Comparison of ENCODE assay signal across 14 cellular contexts in genomic region chr3:62607287-62608029, GRCh38.
DNase-seq lines count a peak whose midpoint lies in the region; ATAC-seq, FAIRE-seq and TF ChIP-seq lines count a peak whose summit lies in the region.
"Had no signal": no experiment of that assay in that cellular context is flagged by ENCODE, and none has a peak within 500 bp of the region (broad histone marks: within the 10 kb centered on the region; RNA-seq: fewer than 3 reads in every experiment).

No MANE protein-coding gene starts in this region.

- intact Hi-C loops in A673 (cut with micrococcal nuclease; ENCODE audit: unreplicated experiment) (no loop called here), left ventricle myocardium superior (cut with micrococcal nuclease) (no loop called here)

- no peaks in the 10 kb centered on the region for H4K20me1 ChIP-seq in astrocyte (ENCODE audit: insufficient read depth, low read length)
- no peaks in the 10 kb centered on the region for H4K20me1 ChIP-seq in Karpas-422 (ENCODE audit: insufficient read depth, low read depth, low read length)

- no peaks in the 10 kb centered on the region for H3K36me3 ChIP-seq in A673 (ENCODE audit: insufficient read depth, low read length, poor library complexity, severe bottlenecking)
- H3K36me3 ChIP-seq in astrocyte (ENCODE audit: insufficient read depth, low read length) = no peaks in the 10 kb centered on the region
- H3K36me3 ChIP-seq in Karpas-422 (ENCODE audit: insufficient read depth, low read length) = no peaks in the 10 kb centered on the region
- H3K36me3 ChIP-seq: gastroesophageal sphincter had no signal

- DNase-seq in A673 (ENCODE audit: low spot score) = peak; percentile 7
- DNase-seq in HS-5 (ENCODE audit: low read depth) = peak; percentile 82
- DNase-seq in astrocyte (ENCODE audit: low read depth) = peak; percentile 92
- DNase-seq in left ventricle myocardium superior = peak; percentile 65
- no peak for DNase-seq in Karpas-422
- DNase-seq: activated B cell treated with CpG ODN at 0.5 μM for 24 hours, natural killer cell had no signal

- no peak overlapping the region for H3K4me3 Mint-ChIP-seq in astrocyte (ENCODE audit: unreplicated experiment)
- H3K4me3 Mint-ChIP-seq: activated B cell treated with CpG ODN at 0.5 μM for 24 hours; activated naive CD4-positive, alpha-beta T cell treated with anti-CD3 and anti-CD28 coated beads, Interleukin-2, amount 50 U/mL, for 24 hours; IgD-negative memory B cell; natural killer cell had no signal

- no peak overlapping the region for H3K27ac ChIP-seq in A673 (ENCODE audit: low read depth, low read length, poor library complexity, severe bottlenecking)
- H3K27ac ChIP-seq in astrocyte (ENCODE audit: low read depth, low read length) = peak overlapping the region; percentile 82
- H3K27ac ChIP-seq in Karpas-422 (ENCODE audit: low read length) = no peak overlapping the region
- H3K27ac ChIP-seq: gastroesophageal sphincter had no signal

- H3K79me2 ChIP-seq in astrocyte (ENCODE audit: insufficient read depth, low read length) (no peaks in the 10 kb centered on the region), Karpas-422 (ENCODE audit: low read length) (no peaks in the 10 kb centered on the region)

- peak overlapping the region; percentile 64 for H3K4me2 ChIP-seq in astrocyte (ENCODE audit: low read length)
- H3K4me2 ChIP-seq in Karpas-422 (ENCODE audit: low read depth, low read length, poor library complexity, severe bottlenecking) = no peak overlapping the region

- H3K9me3 ChIP-seq in A673 (ENCODE audit: low read depth, low read length, poor library complexity, severe bottlenecking) (no peaks in the 10 kb centered on the region), astrocyte (ENCODE audit: insufficient read depth, low read depth, low read length) (no peaks in the 10 kb centered on the region), Karpas-422 (ENCODE audit: low read length) (no peaks in the 10 kb centered on the region)
- H3K9me3 ChIP-seq: gastroesophageal sphincter had no signal

- CTCF ChIA-PET in A673 (lab: Charles Lee) = no interaction called here

- no peaks in the 10 kb centered on the region for H3K9me2 ChIP-seq in Karpas-422 (replicated peaks; ENCODE audit: insufficient read depth, low read length)

- H3K4me3 ChIP-seq in A673 (ENCODE audit: low read depth, low read length, poor library complexity, severe bottlenecking) (no peak overlapping the region), astrocyte (ENCODE audit: insufficient read depth, low read depth, low read length) (no peak overlapping the region), Karpas-422 (ENCODE audit: low read length) (no peak overlapping the region)
- H3K4me3 ChIP-seq: gastroesophageal sphincter had no signal

- TF ChIP-seq CTCF in A673 (conservative IDR thresholded peaks at IDR 0.05; ENCODE audit: low read depth, low read length) (no peak), astrocyte (IDR thresholded peaks at IDR 0.05; ENCODE audit: insufficient read depth, low read depth, low read length) (no peak)

- peaks cover 60% of the 10 kb centered on the region for H3K4me1 Mint-ChIP-seq in astrocyte (ENCODE audit: low read depth, unreplicated experiment)
- H3K4me1 Mint-ChIP-seq: activated B cell treated with CpG ODN at 0.5 μM for 24 hours; activated naive CD4-positive, alpha-beta T cell treated with anti-CD3 and anti-CD28 coated beads, Interleukin-2, amount 50 U/mL, for 24 hours; IgD-negative memory B cell; natural killer cell had no signal

- no TSS peak for BruUV-seq in A673 (replicated peaks; lab: Mats Ljungman, UMichigan)

- H3K27ac Mint-ChIP-seq in astrocyte (ENCODE audit: unreplicated experiment) = peak overlapping the region; percentile 86
- H3K27ac Mint-ChIP-seq: activated B cell treated with CpG ODN at 0.5 μM for 24 hours; activated naive CD4-positive, alpha-beta T cell treated with anti-CD3 and anti-CD28 coated beads, Interleukin-2, amount 50 U/mL, for 24 hours; IgD-negative memory B cell; natural killer cell had no signal

- H2AFZ ChIP-seq in astrocyte (ENCODE audit: low read depth, low read length) (peak overlapping the region; percentile 53), Karpas-422 (ENCODE audit: low read length) (no peak overlapping the region)

- H3K9ac ChIP-seq in astrocyte (ENCODE audit: low read length) = peak overlapping the region; percentile 44
- no peak overlapping the region for H3K9ac ChIP-seq in Karpas-422 (ENCODE audit: low read length)

- no peaks in the 10 kb centered on the region for H3K36me3 Mint-ChIP-seq in astrocyte (ENCODE audit: low read depth, unreplicated experiment)
- H3K36me3 Mint-ChIP-seq: activated naive CD4-positive, alpha-beta T cell treated with anti-CD3 and anti-CD28 coated beads, Interleukin-2, amount 50 U/mL, for 24 hours; IgD-negative memory B cell; natural killer cell had no signal

- H3K9me3 Mint-ChIP-seq in astrocyte (ENCODE audit: unreplicated experiment) = peaks cover 3% of the 10 kb centered on the region
- H3K9me3 Mint-ChIP-seq: activated B cell treated with CpG ODN at 0.5 μM for 24 hours; activated naive CD4-positive, alpha-beta T cell treated with anti-CD3 and anti-CD28 coated beads, Interleukin-2, amount 50 U/mL, for 24 hours had no signal

- H3K27me3 ChIP-seq in A673 (replicated peaks; ENCODE audit: insufficient read depth, low read depth, low read length, poor library complexity) (peaks cover 10% of the 10 kb centered on the region), astrocyte (ENCODE audit: insufficient read depth, low read length) (no peaks in the 10 kb centered on the region), Karpas-422 (ENCODE audit: low read length) (no peaks in the 10 kb centered on the region)
- H3K27me3 ChIP-seq: gastroesophageal sphincter had no signal

- no peaks in the 10 kb centered on the region for H3K4me1 ChIP-seq in A673 (ENCODE audit: insufficient read depth, low read length, poor library complexity, severe bottlenecking)
- peaks cover 56% of the 10 kb centered on the region for H3K4me1 ChIP-seq in astrocyte (ENCODE audit: insufficient read depth, low read length)
- H3K4me1 ChIP-seq in Karpas-422 (ENCODE audit: low read length) = no peaks in the 10 kb centered on the region
- H3K4me1 ChIP-seq: gastroesophageal sphincter had no signal

- FAIRE-seq in astrocyte (lab: Jason Lieb, UNC) = peak; percentile 84
- FAIRE-seq: H1 had no signal

- ATAC-seq in left ventricle myocardium superior (peak; percentile 96), GM21447 (IDR thresholded peaks at IDR 0.05; ENCODE audit: unreplicated experiment) (no peak), HG03521 (IDR thresholded peaks at IDR 0.05; ENCODE audit: unreplicated experiment) (no peak), HG02970 (IDR thresholded peaks at IDR 0.05; ENCODE audit: low FRiP score, unreplicated experiment) (no peak)
- ATAC-seq: gastroesophageal sphincter, natural killer cell had no signal

- POLR2A ChIA-PET in A673 (lab: Charles Lee; ENCODE audit: low non-redundant PET) = no interaction called here

- no peaks in the 10 kb centered on the region for H3K27me3 Mint-ChIP-seq in astrocyte (ENCODE audit: low read depth, unreplicated experiment)
- H3K27me3 Mint-ChIP-seq: activated B cell treated with CpG ODN at 0.5 μM for 24 hours had no signal
